ENCODE assay signal across 20 cellular contexts in the genomic region with DNA sequence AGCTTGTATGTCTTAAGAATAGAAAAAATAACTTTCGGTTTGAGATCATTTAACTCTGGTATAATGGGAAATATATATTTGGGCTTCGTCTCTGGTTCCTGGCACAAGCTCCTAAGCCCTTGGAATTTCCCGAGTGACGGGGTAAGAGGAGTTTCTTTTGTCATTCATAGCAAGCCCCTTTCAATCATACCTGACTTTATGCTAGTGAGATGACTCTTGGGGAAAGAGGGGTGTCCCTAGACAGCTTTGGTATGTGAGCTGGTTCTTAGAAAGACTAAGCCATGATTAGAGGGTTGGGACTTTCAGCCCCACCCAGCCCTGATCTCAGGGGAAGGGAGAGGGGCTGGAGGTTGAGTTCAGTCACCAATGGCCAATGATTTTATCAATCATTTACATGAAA. TPM values are rescaled to one million over a fixed set of nuclear protein-coding genes. Genes with fewer than 3 reads are reported as not detected.
DNase-seq lines count a peak whose midpoint lies in the region; ATAC-seq and TF ChIP-seq lines count a peak whose summit lies in the region.
"Had no signal": no experiment of that assay in that cellular context is flagged by ENCODE, and none has a peak within 500 bp of the region (broad histone marks: within the 10 kb centered on the region; RNA-seq: fewer than 3 reads in every experiment).

No MANE protein-coding gene starts in this region.

- peak; percentile 14 for DNase-seq in GM23338 (ENCODE audit: low spot score)
- no peak for DNase-seq in stimulated activated naive B cell treated with anti-CD40 and anti-IgM and Interleukin-4, amounts not matched to agents 10 μg/mL and 1 μg/mL and 100 μg/mL, for 72 hours
- DNase-seq in neural progenitor cell (ENCODE audit: low spot score), result no peak
- no peak for DNase-seq in C1 segment of cervical spinal cord (lab: John Stamatoyannopoulos, UW)
- no peak for DNase-seq in chondrocyte (ENCODE audit: low spot score)
- DNase-seq: AML-193, COR-L47, GF-D8, KBM-7, MV-4-11, NCI-H1417, NCI-H1930, NCI-H2171, NCI-H446 treated with DMSO at 0.1 percent for 48 hours, NCI-H82, SW 1271 had no signal

- TF ChIP-seq CTCF in GM23338 (conservative IDR thresholded peaks at IDR 0.05; ENCODE audit: low read depth in 2 of 2) (no peak), neural progenitor cell (IDR thresholded peaks at IDR 0.05) (no peak), chondrocyte (IDR thresholded peaks at IDR 0.05) (no peak)

- H3K9ac ChIP-seq in neural progenitor cell, result no peak overlapping the region

- H3K4me1 ChIP-seq in GM23338 (ENCODE audit: insufficient read depth) (no peaks in the 10 kb centered on the region; the same call in 1 of the 2 replicates), neural progenitor cell (no peaks in the 10 kb centered on the region)

- H3K9me3 ChIP-seq in neural progenitor cell (ENCODE audit: low read depth), result no peaks in the 10 kb centered on the region

- H3K36me3 Mint-ChIP-seq in GM23338 (ENCODE audit: low read depth), result peaks cover 7% of the 10 kb centered on the region; the same call in 1 of the 3 replicates
- H3K36me3 Mint-ChIP-seq in stimulated activated naive B cell treated with anti-CD40 and anti-IgM and Interleukin-4, amounts not matched to agents 10 μg/mL and 1 μg/mL and 100 μg/mL, for 72 hours, result peaks cover 1 to 3% of the 10 kb centered on the region in 2 donors
- peaks cover 3% of the 10 kb centered on the region for H3K36me3 Mint-ChIP-seq in neural progenitor cell
- H3K36me3 Mint-ChIP-seq in chondrocyte (ENCODE audit: low read depth), result peaks cover 9% of the 10 kb centered on the region

- H3K27me3 Mint-ChIP-seq in GM23338 (ENCODE audit: insufficient read depth, low read depth, poor library complexity) (peaks cover 5% of the 10 kb centered on the region), neural progenitor cell (ENCODE audit: insufficient read depth, low read depth) (no peaks in the 10 kb centered on the region), chondrocyte (ENCODE audit: low read depth) (no peaks in the 10 kb centered on the region)
- H3K27me3 Mint-ChIP-seq in stimulated activated naive B cell treated with anti-CD40 and anti-IgM and Interleukin-4, amounts not matched to agents 10 μg/mL and 1 μg/mL and 100 μg/mL, for 72 hours, result peaks cover 0 to 6% of the 10 kb centered on the region in 2 donors

- H2AFZ ChIP-seq in GM23338, result no peak overlapping the region
- H2AFZ ChIP-seq in neural progenitor cell (replicated peaks), result no peak overlapping the region

- ATAC-seq in GM18909 (IDR thresholded peaks at IDR 0.05; ENCODE audit: poor library complexity, unreplicated experiment) (peak; percentile 37), GM23338 (no peak), HG03378 (IDR thresholded peaks at IDR 0.05; ENCODE audit: unreplicated experiment) (peak; percentile 35)
- peak in 1 of 2 donors; percentile 27 for ATAC-seq in stimulated activated naive B cell treated with anti-CD40 and anti-IgM and Interleukin-4, amounts not matched to agents 10 μg/mL and 1 μg/mL and 100 μg/mL, for 72 hours (replicated peaks)
- ATAC-seq: HCT116 had no signal

- H3K27ac ChIP-seq in GM23338 (ENCODE audit: low read depth) (no peak overlapping the region), neural progenitor cell (no peak overlapping the region)

- peaks cover 3% of the 10 kb centered on the region for H3K4me1 Mint-ChIP-seq in GM23338
- peaks cover 18 to 52% of the 10 kb centered on the region in 2 donors for H3K4me1 Mint-ChIP-seq in stimulated activated naive B cell treated with anti-CD40 and anti-IgM and Interleukin-4, amounts not matched to agents 10 μg/mL and 1 μg/mL and 100 μg/mL, for 72 hours
- H3K4me1 Mint-ChIP-seq in neural progenitor cell, result no peaks in the 10 kb centered on the region
- H3K4me1 Mint-ChIP-seq in chondrocyte (ENCODE audit: low read depth), result peaks cover 3% of the 10 kb centered on the region

- H3K4me3 Mint-ChIP-seq in GM23338 (no peak overlapping the region), neural progenitor cell (no peak overlapping the region), chondrocyte (ENCODE audit: unreplicated experiment) (no peak overlapping the region)
- no peak overlapping the region for H3K4me3 Mint-ChIP-seq in stimulated activated naive B cell treated with anti-CD40 and anti-IgM and Interleukin-4, amounts not matched to agents 10 μg/mL and 1 μg/mL and 100 μg/mL, for 72 hours
- H3K4me3 Mint-ChIP-seq: T-helper 2 cell treated with Interferon-gamma antibody and Interleukin-4, amounts not matched to agents 5 μg/mL and 100 μg/mL, for 36 hours had no signal

- H4K20me1 ChIP-seq in GM23338 (replicated peaks; ENCODE audit: insufficient read depth), result no peaks in the 10 kb centered on the region; the same call in 1 of the 2 replicates
- H4K20me1 ChIP-seq in neural progenitor cell (ENCODE audit: low read depth), result no peaks in the 10 kb centered on the region

- H3F3A ChIP-seq in GM23338 (replicated peaks; ENCODE audit: low read depth) (no peaks in the 10 kb centered on the region), neural progenitor cell (ENCODE audit: low read depth) (no peaks in the 10 kb centered on the region)

- no peaks in the 10 kb centered on the region for H3K9me2 ChIP-seq in GM23338 (ENCODE audit: insufficient read depth)

- 0 out of 2 replicates have a peak overlapping the region, but pooled peaks have one; percentile 55 for H3K27ac Mint-ChIP-seq in GM23338
- H3K27ac Mint-ChIP-seq in stimulated activated naive B cell treated with anti-CD40 and anti-IgM and Interleukin-4, amounts not matched to agents 10 μg/mL and 1 μg/mL and 100 μg/mL, for 72 hours, result peak overlapping the region; percentile 67
- no peak overlapping the region for H3K27ac Mint-ChIP-seq in neural progenitor cell
- H3K27ac Mint-ChIP-seq in chondrocyte (ENCODE audit: unreplicated experiment), result no peak overlapping the region
- H3K27ac Mint-ChIP-seq: T-helper 2 cell treated with Interferon-gamma antibody and Interleukin-4, amounts not matched to agents 5 μg/mL and 100 μg/mL, for 36 hours had no signal

- no peaks in the 10 kb centered on the region for H3K79me2 ChIP-seq in GM23338 (replicated peaks; ENCODE audit: insufficient read depth)
- no peaks in the 10 kb centered on the region for H3K79me2 ChIP-seq in neural progenitor cell (ENCODE audit: low read depth)

- no peak overlapping the region for H3K4me3 ChIP-seq in GM23338
- no peak overlapping the region for H3K4me3 ChIP-seq in neural progenitor cell

- H3K36me3 ChIP-seq in GM23338 (ENCODE audit: insufficient read depth) (no peaks in the 10 kb centered on the region), neural progenitor cell (no peaks in the 10 kb centered on the region)

- H3K9me3 Mint-ChIP-seq in GM23338 (no peaks in the 10 kb centered on the region), neural progenitor cell (no peaks in the 10 kb centered on the region), chondrocyte (ENCODE audit: low read depth) (no peaks in the 10 kb centered on the region)
- H3K9me3 Mint-ChIP-seq in stimulated activated naive B cell treated with anti-CD40 and anti-IgM and Interleukin-4, amounts not matched to agents 10 μg/mL and 1 μg/mL and 100 μg/mL, for 72 hours, result no peaks in the 10 kb centered on the region
- H3K9me3 Mint-ChIP-seq: T-helper 2 cell treated with Interferon-gamma antibody and Interleukin-4, amounts not matched to agents 5 μg/mL and 100 μg/mL, for 36 hours had no signal

- H3K4me2 ChIP-seq in GM23338, result no peak overlapping the region
- no peak overlapping the region for H3K4me2 ChIP-seq in neural progenitor cell

- H3K27me3 ChIP-seq in GM23338 (ENCODE audit: insufficient read depth), result no peaks in the 10 kb centered on the region
- no peaks in the 10 kb centered on the region for H3K27me3 ChIP-seq in neural progenitor cell

TF ChIP-seq in GM23338, 12 proteins besides CTCF, POLR2A, EP300 and RAD21 (continues in another document):
- no peak for TF ChIP-seq JUNB (IDR thresholded peaks at IDR 0.05; ENCODE audit: unreplicated experiment)
- no peak for TF ChIP-seq CREB1 (CRISPR knock-in tag; IDR thresholded peaks at IDR 0.05; ENCODE audit: low read depth)
- no peak for TF ChIP-seq EZH2phosphoT487 (IDR thresholded peaks at IDR 0.05; ENCODE audit: unreplicated experiment)
- TF ChIP-seq ZNF331 (CRISPR knock-in tag; IDR thresholded peaks at IDR 0.05; ENCODE audit: low read depth), result no peak
- no peak for TF ChIP-seq STAT1 (IDR thresholded peaks at IDR 0.05; ENCODE audit: unreplicated experiment)

RNA-seq across cellular contexts. Expression of a gene that starts 13.9 kb away (rescaled TPM):
- total RNA-seq in GM23338 (2014; rRNA removed; shearing (Covaris generic)), result 29.7 and 33.9 TPM in 2 replicates
- polyA plus RNA-seq in GM23338 (2016; fragmentation: Nextera tagmentation; extraction: Ambion mirVana), result 33.2 and 34.6 TPM in 2 replicates
- 11.3 and 11.5 TPM in 2 replicates for total RNA-seq in neural progenitor cell (ENCODE audit: low replicate concordance)
- 2.5 to 5.4 TPM (median 2.8 TPM) in 3 replicates for total RNA-seq in chondrocyte

RNA-seq across cellular contexts. Expression of a gene that starts 24.7 kb away (rescaled TPM):
- 4.1 and 4.3 TPM in 2 replicates for total RNA-seq in GM23338 (2014; rRNA removed; shearing (Covaris generic))
- 7.7 and 8.0 TPM in 2 replicates for polyA plus RNA-seq in GM23338 (2016; fragmentation: Nextera tagmentation; extraction: Ambion mirVana)
- total RNA-seq in neural progenitor cell (ENCODE audit: low replicate concordance) (not detected in 2 replicates), chondrocyte (18.6 to 21.3 TPM (median 19.5 TPM) in 3 replicates)

Comparison
In these comparisons a context has a peak if more than half of its experiments do, and no peak if none do; other contexts are left out.
1. H3K27ac Mint-ChIP-seq: peak in GM23338 (single experiment) and stimulated activated naive B cell treated with anti-CD40 and anti-IgM and Interleukin-4, amounts not matched to agents 10 μg/mL and 1 μg/mL and 100 μg/mL, for 72 hours (single experiment); none in neural progenitor cell (single experiment) and chondrocyte (single experiment).